Comparison of ENCODE assay signal across 17 cellular contexts in genomic region chr15:39174332-39174731, GRCh38.
"Had no signal": no experiment of that assay in that cellular context is flagged by ENCODE, and none has a peak within 500 bp of the region (broad histone marks: within the 10 kb centered on the region; RNA-seq: fewer than 3 reads in every experiment).

No MANE protein-coding gene starts in this region.

- H3K9me3 ChIP-seq: adrenal gland, heart left ventricle, left lung, pancreas, testis had no signal

- H3K36me3 ChIP-seq: adrenal gland, heart left ventricle, left lung, pancreas had no signal

- DNase-seq: activated CD4-positive, alpha-beta T cell treated with anti-CD3 and anti-CD28 coated beads, Interleukin-2, amount 50 U/mL, for 1 hour; activated naive CD4-positive, alpha-beta T cell treated with anti-CD3 and anti-CD28 coated beads, Interleukin-2, amount 50 U/mL, for 16 hours; activated T-cell treated with anti-CD3 and anti-CD28 coated beads, Interleukin-2, amount 50 U/mL, for 1 hour; adrenal gland; cortex of kidney; effector memory CD4-positive, alpha-beta T cell; heart left ventricle; left lung; nephron progenitor cell; pancreas; stimulated activated CD4-positive, alpha-beta T cell treated with anti-CD3 and anti-CD28 coated beads, Interleukin-4, amount 100 ng/mL, for 4 hours; stimulated activated naive CD8-positive, alpha-beta T cell treated with anti-CD3 and anti-CD28 coated beads, Interleukin-15, amount 100 ng/mL, for 72 hours; testis had no signal

- H3K9me3 Mint-ChIP-seq: central memory CD8-positive, alpha-beta T cell; memory B cell; nephron progenitor cell; stimulated activated naive CD8-positive, alpha-beta T cell treated with anti-CD3 and anti-CD28 coated beads, Interleukin-15, amount 100 ng/mL, for 72 hours had no signal

- H3K27ac ChIP-seq: adrenal gland, left lung, pancreas, skin epidermis, testis had no signal

- H3K27me3 ChIP-seq: adrenal gland, heart left ventricle, left lung, pancreas, testis had no signal

- H3K27ac Mint-ChIP-seq: memory B cell, nephron progenitor cell had no signal

- H3K4me3 ChIP-seq: adrenal gland, heart left ventricle, left lung, pancreas, skin epidermis, testis had no signal

- ATAC-seq: heart left ventricle; left lung; pancreas; stimulated activated naive CD8-positive, alpha-beta T cell treated with anti-CD3 and anti-CD28 coated beads, Interleukin-15, amount 100 ng/mL, for 72 hours had no signal

- FAIRE-seq: frontal cortex, pancreas had no signal

- H3K4me3 Mint-ChIP-seq: central memory CD8-positive, alpha-beta T cell; memory B cell; nephron progenitor cell; stimulated activated naive CD8-positive, alpha-beta T cell treated with anti-CD3 and anti-CD28 coated beads, Interleukin-15, amount 100 ng/mL, for 72 hours had no signal

- H3K4me1 Mint-ChIP-seq: central memory CD8-positive, alpha-beta T cell; memory B cell had no signal

- H3K36me3 Mint-ChIP-seq: memory B cell had no signal
